Comparison of ENCODE assay signal across 10 cellular contexts in genomic region chr7:27723086-27723485, GRCh38. TPM values are rescaled to one million over a fixed set of nuclear protein-coding genes. Genes with fewer than 3 reads are reported as not detected.
DNase-seq lines count a peak whose midpoint lies in the region; ATAC-seq, FAIRE-seq and TF ChIP-seq lines count a peak whose summit lies in the region.
"Had no signal": no experiment of that assay in that cellular context is flagged by ENCODE, and none has a peak within 500 bp of the region (broad histone marks: within the 10 kb centered on the region; RNA-seq: fewer than 3 reads in every experiment).

No MANE protein-coding gene starts in this region.

- WGBS in pancreas, 2 donors: 15 to 26% methylated on average over 1 of the region's 1 CpG
- no CpG with 5 or more reads among the region's 1 CpG for WGBS in trophoblast cell (ENCODE audit: extremely low coverage, insufficient coverage, insufficient read length)

- H2AFZ ChIP-seq in trophoblast cell (ENCODE audit: insufficient read depth, low read length, poor library complexity): no peak overlapping the region

- ATAC-seq in pancreas (peak; percentile 88 to 94 (median 91)), GM19351 (IDR thresholded peaks at IDR 0.05; ENCODE audit: unreplicated experiment) (no peak), GM21576 (IDR thresholded peaks at IDR 0.05; ENCODE audit: unreplicated experiment) (no peak)

- no peak for FAIRE-seq in pancreas (lab: Jason Lieb, UNC)
- FAIRE-seq: A204.1, astrocyte had no signal

- H3K36me3 ChIP-seq in pancreas: no peaks in the 10 kb centered on the region
- H3K36me3 ChIP-seq in trophoblast cell (ENCODE audit: control insufficient read depth in 1 of 2, insufficient read depth in 2 of 2, low read length in 2 of 2): no peaks in the 10 kb centered on the region

- peak in 1 of 4 donors; percentile 12 for TF ChIP-seq CTCF in pancreas (IDR thresholded peaks at IDR 0.05)

- no peak overlapping the region for H3K4ac ChIP-seq in trophoblast cell (ENCODE audit: low read depth, low read length)

- no peaks in the 10 kb centered on the region for H3K9me3 ChIP-seq in pancreas
- no peaks in the 10 kb centered on the region for H3K9me3 ChIP-seq in trophoblast cell (ENCODE audit: insufficient read depth, low read depth, low read length)

- H3K79me2 ChIP-seq in trophoblast cell (ENCODE audit: control insufficient read depth, insufficient read depth, low read length, poor library complexity): no peaks in the 10 kb centered on the region

- H3K27ac ChIP-seq in pancreas (peak overlapping the region in 1 of 4 donors; percentile 13), trophoblast cell (ENCODE audit: low read depth, low read length) (no peak overlapping the region)

- H4K12ac ChIP-seq in trophoblast cell (ENCODE audit: low read depth, low read length): no peak overlapping the region

- H4K91ac ChIP-seq in trophoblast cell (ENCODE audit: low read depth, low read length): no peak overlapping the region

- no peak overlapping the region for H3K23ac ChIP-seq in trophoblast cell (ENCODE audit: low read length)

- H3K27me3 ChIP-seq in pancreas: no peaks in the 10 kb centered on the region
- H3K27me3 ChIP-seq in trophoblast cell (ENCODE audit: insufficient read depth, low read length): no peaks in the 10 kb centered on the region

- no peak overlapping the region for H3K18ac ChIP-seq in trophoblast cell (ENCODE audit: low read length)

- H2AK5ac ChIP-seq in trophoblast cell (ENCODE audit: low read length): no peak overlapping the region

- no peak overlapping the region for H3K4me3 ChIP-seq in pancreas
- no peak overlapping the region for H3K4me3 ChIP-seq in trophoblast cell (ENCODE audit: low read depth, low read length)

- intact Hi-C loops in pancreas (cut with DNase I): no loop called here

- no peak overlapping the region for H4K8ac ChIP-seq in trophoblast cell (ENCODE audit: low read depth, low read length)

- peak; percentile 17 for DNase-seq in DMS79 treated with DMSO at 0.1 percent for 48 hours (lab: John Stamatoyannopoulos, UW)
- no peak for DNase-seq in DMS79 (lab: John Stamatoyannopoulos, UW)
- peak; percentile 14 for DNase-seq in NCI-H2196 treated with DMSO at 0.1 percent for 48 hours (lab: John Stamatoyannopoulos, UW; ENCODE audit: unreplicated experiment)
- peak; percentile 13 for DNase-seq in cerebellar cortex (ENCODE audit: low spot score)
- DNase-seq in pancreas: peak in 4 of 6 donors; percentile 34 to 55 (median 46)
- no peak for DNase-seq in trophoblast cell

- H2BK12ac ChIP-seq in trophoblast cell (ENCODE audit: low read length): no peak overlapping the region

- no peak overlapping the region for H3K14ac ChIP-seq in trophoblast cell (ENCODE audit: low read length)

- no peak overlapping the region for H3K9ac ChIP-seq in trophoblast cell (ENCODE audit: low read length)

- no peak overlapping the region for H2BK120ac ChIP-seq in trophoblast cell (ENCODE audit: insufficient read depth, low read length, poor library complexity)

- peaks cover 0 to 7% (median 0%) of the 10 kb centered on the region in 3 donors for H3K4me1 ChIP-seq in pancreas
- H3K4me1 ChIP-seq in trophoblast cell (ENCODE audit: control insufficient read depth in 1 of 2, insufficient read depth in 2 of 2, low read length in 2 of 2): no peaks in the 10 kb centered on the region

- H3K4me2 ChIP-seq in trophoblast cell (ENCODE audit: low read length): no peak overlapping the region

- H3K79me1 ChIP-seq in trophoblast cell (ENCODE audit: low read length): no peaks in the 10 kb centered on the region

- no peak overlapping the region for H2BK5ac ChIP-seq in trophoblast cell (ENCODE audit: low read depth, low read length, poor library complexity)

RNA-seq across cellular contexts. Expression of gene TAX1BP1, which starts 16.9 kb away (rescaled TPM):
- total RNA-seq in pancreas: 10 to 100 TPM; 43.3 to 64.6 (median 49.1) TPM
- 10 to 100 TPM; 28.3 to 41.5 TPM for polyA plus RNA-seq in pancreas
- 116 and 117 TPM in 2 replicates for polyA plus RNA-seq in trophoblast cell (2013)

Comparison
In these comparisons a context has a peak if more than half of its experiments do, and no peak if none do; other contexts are left out.
1. DNase-seq: peak in DMS79 treated with DMSO at 0.1 percent for 48 hours (single experiment), NCI-H2196 treated with DMSO at 0.1 percent for 48 hours (single experiment), cerebellar cortex (single experiment) and pancreas (4 of 6); none in DMS79 (single experiment) and trophoblast cell (0 of 2).
2. ATAC-seq: peak in pancreas (4 of 4); none in GM19351 (single experiment) and GM21576 (single experiment).